ENCODE assay signal across 33 cellular contexts in the genomic region with DNA sequence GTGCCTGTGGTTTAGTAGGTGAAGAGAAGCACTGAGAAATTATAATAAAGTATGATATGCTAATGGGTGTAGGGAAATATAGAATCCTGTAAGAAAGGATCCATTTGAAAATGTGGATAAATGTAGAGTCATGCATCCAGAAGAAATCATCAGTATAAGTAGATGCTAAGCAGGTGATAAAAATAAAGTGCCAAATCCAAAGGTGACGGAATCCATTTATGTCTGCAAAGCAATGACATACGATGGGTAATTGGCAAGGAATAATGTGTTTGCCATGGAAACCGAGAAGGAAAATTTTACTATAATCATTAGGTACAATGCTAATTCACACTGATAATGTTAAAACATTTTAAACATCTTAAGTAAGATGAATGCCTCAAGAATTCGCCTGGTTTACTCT.
A peak's percentile ranks its signal among the peaks of the same experiment; 100 is the strongest.
DNase-seq lines count a peak whose midpoint lies in the region; ATAC-seq and TF ChIP-seq lines count a peak whose summit lies in the region.
"Had no signal": no experiment of that assay in that cellular context is flagged by ENCODE, and none has a peak within 500 bp of the region (broad histone marks: within the 10 kb centered on the region; RNA-seq: fewer than 3 reads in every experiment).

No MANE protein-coding gene starts in this region.

- H3K4me1 Mint-ChIP-seq in MCF 10A (ENCODE audit: insufficient read depth, unreplicated experiment), result no peaks in the 10 kb centered on the region
- H3K4me1 Mint-ChIP-seq: B cell; CD14-positive monocyte; CD4-positive, alpha-beta memory T cell; CD4-positive, CD25-positive, alpha-beta regulatory T cell; CD8-positive, alpha-beta memory T cell had no signal

- POLR2A ChIA-PET in MCF 10A (lab: Yijun Ruan, JAX), result no interaction called here

- H3F3A ChIP-seq in neural cell (ENCODE audit: insufficient read depth, low read length, poor library complexity, severe bottlenecking), result peaks cover 4% of the 10 kb centered on the region

- no peaks in the 10 kb centered on the region for H3K36me3 ChIP-seq in neural cell (ENCODE audit: insufficient read depth, low read length)
- H3K36me3 ChIP-seq: BE2C; BLaER1; BLaER1 treated with 17β-estradiol and CSF1 and Interleukin-3, amounts not matched to agents 10 nM and 100 nM had no signal

- no peak for TF ChIP-seq RAD21 in neural cell (conservative IDR thresholded peaks at IDR 0.05)

- H3K27ac Mint-ChIP-seq in MCF 10A (ENCODE audit: low read depth, unreplicated experiment), result no peak overlapping the region
- H3K27ac Mint-ChIP-seq: B cell; CD14-positive monocyte; CD4-positive, alpha-beta memory T cell; CD4-positive, alpha-beta T cell; CD4-positive, CD25-positive, alpha-beta regulatory T cell; CD8-positive, alpha-beta memory T cell; CD8-positive, alpha-beta T cell had no signal

- no TSS peak for BruUV-seq in MCF 10A (replicated peaks; lab: Mats Ljungman, UMichigan)

- H3K27me3 Mint-ChIP-seq in MCF 10A (ENCODE audit: insufficient read depth, unreplicated experiment), result no peaks in the 10 kb centered on the region
- H3K27me3 Mint-ChIP-seq: B cell; CD4-positive, alpha-beta T cell; CD4-positive, CD25-positive, alpha-beta regulatory T cell had no signal

- no peak overlapping the region for H3K4me3 Mint-ChIP-seq in MCF 10A (ENCODE audit: unreplicated experiment)
- H3K4me3 Mint-ChIP-seq: B cell; CD14-positive monocyte; CD4-positive, alpha-beta memory T cell; CD4-positive, alpha-beta T cell; CD4-positive, CD25-positive, alpha-beta regulatory T cell; CD8-positive, alpha-beta memory T cell; CD8-positive, alpha-beta T cell had no signal

- no peak for TF ChIP-seq CTCF in neural cell (IDR thresholded peaks at IDR 0.05; ENCODE audit: poor library complexity, severe bottlenecking)
- TF ChIP-seq CTCF in MCF 10A (IDR thresholded peaks at IDR 0.05; ENCODE audit: unreplicated experiment), result no peak

- H3K4me3 ChIP-seq in neural cell (ENCODE audit: low read length), result peak overlapping the region; percentile 21
- H3K4me3 ChIP-seq: A549; BLaER1; BLaER1 treated with 17β-estradiol and CSF1 and Interleukin-3, amounts not matched to agents 10 nM and 100 nM had no signal

- H3K4me2 ChIP-seq in neural cell (ENCODE audit: low read length), result peak overlapping the region; percentile 50
- H3K4me2 ChIP-seq: A549; BLaER1; BLaER1 treated with 17β-estradiol and CSF1 and Interleukin-3, amounts not matched to agents 10 nM and 100 nM had no signal

- peak overlapping the region; percentile 95 for H3K27ac ChIP-seq in neural cell (ENCODE audit: low read length)
- H3K27ac ChIP-seq: 22Rv1; A549; BLaER1; BLaER1 treated with 17β-estradiol and CSF1 and Interleukin-3, amounts not matched to agents 10 nM and 100 nM; C4-2B had no signal

- H3K27me3 ChIP-seq in neural cell (ENCODE audit: insufficient read depth, low read depth, low read length), result no peaks in the 10 kb centered on the region
- H3K27me3 ChIP-seq: BE2C; BLaER1; BLaER1 treated with 17β-estradiol and CSF1 and Interleukin-3, amounts not matched to agents 10 nM and 100 nM had no signal

- peak; percentile 42 for DNase-seq in NCI-H69 (lab: John Stamatoyannopoulos, UW)
- DNase-seq in putamen (ENCODE audit: low spot score), result peak; percentile 58
- no peak for DNase-seq in MCF 10A (ENCODE audit: unreplicated experiment)
- no peak for DNase-seq in SW 1271 (lab: John Stamatoyannopoulos, UW)
- DNase-seq: 8988T; ACHN; AML-193; BE2C; C1 segment of cervical spinal cord; Caco-2; Calu3; CD4-positive, alpha-beta memory T cell; CD4-positive, alpha-beta T cell; CD4-positive, CD25-positive, alpha-beta regulatory T cell; CD8-positive, alpha-beta memory T cell; CD8-positive, alpha-beta T cell; COR-L47; DMS 273 treated with DMSO at 0.1 percent for 48 hours; DMS153; DMS53; DMS79; DMS79 treated with DMSO at 0.1 percent for 48 hours; DND-41; EL had no signal

- TF ChIP-seq EP300 in neural cell (conservative IDR thresholded peaks at IDR 0.05; ENCODE audit: poor library complexity, severe bottlenecking), result peak; percentile 90

- H4K20me1 ChIP-seq in neural cell (ENCODE audit: insufficient read depth), result no peaks in the 10 kb centered on the region
- H4K20me1 ChIP-seq: BLaER1; BLaER1 treated with 17β-estradiol and CSF1 and Interleukin-3, amounts not matched to agents 10 nM and 100 nM had no signal

- H3K9me3 ChIP-seq in neural cell (ENCODE audit: low read length), result no peaks in the 10 kb centered on the region
- H3K9me3 ChIP-seq: A549; BE2C; BLaER1; BLaER1 treated with 17β-estradiol and CSF1 and Interleukin-3, amounts not matched to agents 10 nM and 100 nM; Caco-2 had no signal

- intact Hi-C loops in MCF 10A (cut with micrococcal nuclease), result no loop called here

- no peaks in the 10 kb centered on the region for H3K36me3 Mint-ChIP-seq in MCF 10A (ENCODE audit: insufficient read depth, unreplicated experiment)
- H3K36me3 Mint-ChIP-seq: CD14-positive monocyte; CD4-positive, alpha-beta memory T cell; CD4-positive, CD25-positive, alpha-beta regulatory T cell; CD8-positive, alpha-beta memory T cell; CD8-positive, alpha-beta T cell had no signal

- ATAC-seq in GM18520 (IDR thresholded peaks at IDR 0.05; ENCODE audit: unreplicated experiment), result no peak
- ATAC-seq: A549; CD8-positive, alpha-beta T cell had no signal

- CTCF ChIA-PET in MCF 10A (lab: Yijun Ruan, JAX), result no interaction called here

- no peaks in the 10 kb centered on the region for H3K9me3 Mint-ChIP-seq in MCF 10A (ENCODE audit: unreplicated experiment)
- H3K9me3 Mint-ChIP-seq: CD4-positive, alpha-beta T cell; CD8-positive, alpha-beta T cell had no signal

- no peaks in the 10 kb centered on the region for H3K9me2 ChIP-seq in neural cell (ENCODE audit: insufficient read depth, low read length)

- H3K79me2 ChIP-seq in neural cell (replicated peaks; ENCODE audit: insufficient read depth, low read length), result no peaks in the 10 kb centered on the region

- H2AFZ ChIP-seq in neural cell (ENCODE audit: low read depth, low read length), result no peak overlapping the region

- H3K9ac ChIP-seq in neural cell (ENCODE audit: low read length), result peak overlapping the region; percentile 46
- H3K9ac ChIP-seq: BLaER1; BLaER1 treated with 17β-estradiol and CSF1 and Interleukin-3, amounts not matched to agents 10 nM and 100 nM had no signal

TF ChIP-seq in neural cell, 6 proteins besides CTCF, POLR2A, EP300 and RAD21:
- TF ChIP-seq POLR2AphosphoS5 (IDR thresholded peaks at IDR 0.05), result peak; percentile 33
- TF ChIP-seq TAF1 (IDR thresholded peaks at IDR 0.05; ENCODE audit: low read depth), result no peak
- TF ChIP-seq, protein P1, sequence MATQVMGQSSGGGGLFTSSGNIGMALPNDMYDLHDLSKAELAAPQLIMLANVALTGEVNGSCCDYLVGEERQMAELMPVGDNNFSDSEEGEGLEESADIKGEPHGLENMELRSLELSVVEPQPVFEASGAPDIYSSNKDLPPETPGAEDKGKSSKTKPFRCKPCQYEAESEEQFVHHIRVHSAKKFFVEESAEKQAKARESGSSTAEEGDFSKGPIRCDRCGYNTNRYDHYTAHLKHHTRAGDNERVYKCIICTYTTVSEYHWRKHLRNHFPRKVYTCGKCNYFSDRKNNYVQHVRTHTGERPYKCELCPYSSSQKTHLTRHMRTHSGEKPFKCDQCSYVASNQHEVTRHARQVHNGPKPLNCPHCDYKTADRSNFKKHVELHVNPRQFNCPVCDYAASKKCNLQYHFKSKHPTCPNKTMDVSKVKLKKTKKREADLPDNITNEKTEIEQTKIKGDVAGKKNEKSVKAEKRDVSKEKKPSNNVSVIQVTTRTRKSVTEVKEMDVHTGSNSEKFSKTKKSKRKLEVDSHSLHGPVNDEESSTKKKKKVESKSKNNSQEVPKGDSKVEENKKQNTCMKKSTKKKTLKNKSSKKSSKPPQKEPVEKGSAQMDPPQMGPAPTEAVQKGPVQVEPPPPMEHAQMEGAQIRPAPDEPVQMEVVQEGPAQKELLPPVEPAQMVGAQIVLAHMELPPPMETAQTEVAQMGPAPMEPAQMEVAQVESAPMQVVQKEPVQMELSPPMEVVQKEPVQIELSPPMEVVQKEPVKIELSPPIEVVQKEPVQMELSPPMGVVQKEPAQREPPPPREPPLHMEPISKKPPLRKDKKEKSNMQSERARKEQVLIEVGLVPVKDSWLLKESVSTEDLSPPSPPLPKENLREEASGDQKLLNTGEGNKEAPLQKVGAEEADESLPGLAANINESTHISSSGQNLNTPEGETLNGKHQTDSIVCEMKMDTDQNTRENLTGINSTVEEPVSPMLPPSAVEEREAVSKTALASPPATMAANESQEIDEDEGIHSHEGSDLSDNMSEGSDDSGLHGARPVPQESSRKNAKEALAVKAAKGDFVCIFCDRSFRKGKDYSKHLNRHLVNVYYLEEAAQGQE (IDR thresholded peaks at IDR 0.05; ENCODE audit: borderline replicate concordance), result peak; percentile 66
TF ChIP-seq in neural cell: peak in this region for 2.

Comparison
In these comparisons a context has a peak if more than half of its experiments do, and no peak if none do; other contexts are left out.
1. DNase-seq: peak in NCI-H69 (single experiment) and putamen (single experiment); none in MCF 10A (single experiment) and SW 1271 (0 of 2).